Comparison of ENCODE assay signal across 8 cellular contexts in the genomic region with DNA sequence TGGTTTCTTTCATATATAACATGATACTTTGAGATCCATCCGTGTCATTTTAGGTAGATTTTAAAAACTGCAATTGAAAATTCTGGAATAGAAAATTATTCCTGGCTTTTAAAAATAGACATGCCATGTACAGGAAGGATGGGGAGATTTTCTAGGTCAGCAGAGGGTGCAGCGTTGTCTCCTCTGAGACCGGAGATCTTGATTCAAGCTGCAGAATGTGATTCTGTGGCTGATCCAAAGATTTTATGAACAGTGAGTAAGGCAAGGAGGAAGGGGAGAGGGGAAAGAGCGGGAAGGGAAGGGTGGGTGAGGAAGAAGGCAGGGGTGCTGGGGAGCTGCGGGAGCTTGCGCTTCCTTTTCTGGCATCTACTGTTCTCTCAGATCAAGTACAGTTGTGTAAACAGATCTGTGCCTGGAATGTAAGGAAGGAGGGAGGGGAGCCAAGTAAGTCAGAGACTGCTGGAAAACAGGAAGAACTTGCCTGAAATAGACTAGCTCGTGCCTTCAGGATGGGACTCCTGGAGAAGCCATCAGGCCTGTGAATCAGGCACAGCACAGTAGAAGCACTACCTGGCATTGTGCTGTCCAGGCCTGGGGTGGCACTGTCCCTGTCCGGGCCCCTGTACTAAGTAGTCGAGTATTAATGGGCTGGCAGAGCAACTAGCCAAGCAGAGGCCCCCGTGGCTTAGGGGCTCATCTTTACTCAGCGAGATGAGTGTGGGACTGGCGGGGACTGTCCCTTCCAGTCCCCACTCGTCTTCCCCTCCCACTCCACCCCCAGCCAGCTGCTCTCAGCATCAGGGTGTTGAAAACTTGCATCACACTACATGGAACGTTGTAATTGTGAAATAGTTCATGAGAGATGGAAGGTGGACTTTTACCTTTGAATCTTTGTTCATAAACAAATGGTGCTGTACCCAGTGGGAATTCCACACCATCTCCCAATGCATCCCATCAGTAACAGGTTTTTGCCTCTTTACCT.
A peak's percentile ranks its signal among the peaks of the same experiment; 100 is the strongest.
DNase-seq lines count a peak whose midpoint lies in the region; ATAC-seq and TF ChIP-seq lines count a peak whose summit lies in the region.

No MANE protein-coding gene starts in this region.

- no peaks in the 10 kb centered on the region for H3K9me3 ChIP-seq in subcutaneous abdominal adipose tissue (ENCODE audit: control insufficient read depth in 5 of 5, low read length in 5 of 5)

- no peak overlapping the region for H3K4me3 ChIP-seq in LNCaP clone FGC (ENCODE audit: low read depth, low read length)
- peak overlapping the region; percentile 5 to 62 (median 34) for H3K4me3 ChIP-seq in subcutaneous abdominal adipose tissue (ENCODE audit: low read depth in 1 of 5, low read length in 5 of 5)

- H3K9me3 Mint-ChIP-seq in effector memory CD8-positive, alpha-beta T cell: no peaks in the 10 kb centered on the region

- no peaks in the 10 kb centered on the region for H3K27me3 Mint-ChIP-seq in effector memory CD8-positive, alpha-beta T cell

- H3K4me3 Mint-ChIP-seq in effector memory CD8-positive, alpha-beta T cell: no peak overlapping the region

- no peaks in the 10 kb centered on the region for H3K27me3 ChIP-seq in subcutaneous abdominal adipose tissue (ENCODE audit: control insufficient read depth in 5 of 5, insufficient read depth in 4 of 5, low read length in 5 of 5)

- TF ChIP-seq CTCF in LNCaP clone FGC (IDR thresholded peaks at IDR 0.05; ENCODE audit: control insufficient read depth, extremely low read depth, insufficient read depth): no peak

- no peak overlapping the region for H3K27ac Mint-ChIP-seq in effector memory CD8-positive, alpha-beta T cell

- H3K4me1 ChIP-seq in subcutaneous abdominal adipose tissue (ENCODE audit: control insufficient read depth in 5 of 5, insufficient read depth in 5 of 5, low read length in 5 of 5): peaks cover 5 to 59% (median 27%) of the 10 kb centered on the region in 5 donors

- peaks cover 14 to 15% of the 10 kb centered on the region in 2 donors for H3K4me1 Mint-ChIP-seq in effector memory CD8-positive, alpha-beta T cell (ENCODE audit: low read depth in 2 of 2)

- no peak for ATAC-seq in HG02571 (IDR thresholded peaks at IDR 0.05; ENCODE audit: unreplicated experiment)
- no peak for ATAC-seq in effector memory CD8-positive, alpha-beta T cell (replicated peaks)

- no peaks in the 10 kb centered on the region for H3K36me3 Mint-ChIP-seq in effector memory CD8-positive, alpha-beta T cell (ENCODE audit: insufficient read depth)

- no peaks in the 10 kb centered on the region for H3K36me3 ChIP-seq in subcutaneous abdominal adipose tissue (ENCODE audit: control insufficient read depth in 5 of 5, insufficient read depth in 5 of 5, low read length in 5 of 5)

- H3K9ac ChIP-seq in subcutaneous abdominal adipose tissue (ENCODE audit: low read length in 5 of 5): peak overlapping the region in 2 of 5 donors; percentile 33 to 53

- peak; percentile 75 for DNase-seq in GM03348 (ENCODE audit: low spot score)
- peak; percentile 87 for DNase-seq in LNCaP clone FGC (ENCODE audit: low read depth)
- peak; percentile 57 for DNase-seq in myocyte (ENCODE audit: low read depth)
- DNase-seq in DMS153 treated with DMSO at 0.1 percent for 48 hours (lab: John Stamatoyannopoulos, UW; ENCODE audit: unreplicated experiment): no peak
- DNase-seq in effector memory CD8-positive, alpha-beta T cell: no peak

- peak overlapping the region; percentile 72 for H3K27ac ChIP-seq in cingulate gyrus (ENCODE audit: low read depth, low read length)
- peak overlapping the region; percentile 74 for H3K27ac ChIP-seq in subcutaneous abdominal adipose tissue (ENCODE audit: low read depth, low read length)

Comparison
In these comparisons a context has a peak if more than half of its experiments do, and no peak if none do; other contexts are left out.
1. DNase-seq: peak in GM03348 (single experiment), LNCaP clone FGC (single experiment) and myocyte (single experiment); none in DMS153 treated with DMSO at 0.1 percent for 48 hours (single experiment) and effector memory CD8-positive, alpha-beta T cell (0 of 3).